ENCODE assay signal across 16 cellular contexts in the genomic region with DNA sequence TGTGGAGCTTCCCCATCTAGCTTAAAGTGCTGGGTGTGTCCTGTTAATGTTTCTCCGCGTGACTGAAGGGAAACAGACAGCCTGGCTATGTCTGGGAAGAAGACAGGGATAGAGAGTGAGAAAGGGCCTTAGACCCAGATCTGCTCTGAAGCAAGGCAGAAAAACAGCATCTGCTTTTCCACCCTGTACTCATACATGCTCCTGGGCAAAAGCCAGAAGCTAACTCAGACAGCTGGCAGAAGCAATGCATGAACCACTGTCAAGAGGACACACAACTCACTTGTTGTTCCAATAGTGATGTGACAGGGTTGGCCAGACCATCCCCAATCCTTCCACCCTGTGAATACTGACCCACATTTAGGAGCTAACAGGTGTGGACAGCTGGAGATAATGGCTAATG.
DNase-seq lines count a peak whose midpoint lies in the region; ATAC-seq and TF ChIP-seq lines count a peak whose summit lies in the region.
"Had no signal": no experiment of that assay in that cellular context is flagged by ENCODE, and none has a peak within 500 bp of the region (broad histone marks: within the 10 kb centered on the region; RNA-seq: fewer than 3 reads in every experiment).

No MANE protein-coding gene starts in this region.

- ATAC-seq in left lung (peak; percentile 59), PC-3 (no peak), GM19395 (IDR thresholded peaks at IDR 0.05; ENCODE audit: unreplicated experiment) (no peak)
- no peak for ATAC-seq in natural killer cell treated with Interleukin-12 subunit alpha and Interleukin-12 subunit beta and Interleukin-15 and Interleukin-18, amount 100 ng/mL, for 72 hours
- ATAC-seq: HepG2 had no signal

- H3K4me1 ChIP-seq in ectodermal cell (ENCODE audit: control insufficient read depth, insufficient read depth, low read length) (peaks cover 41% of the 10 kb centered on the region), left lung (peaks cover 0 to 9% of the 10 kb centered on the region in 2 donors), stomach smooth muscle (ENCODE audit: control insufficient read depth, insufficient read depth, low read length) (peaks cover 45% of the 10 kb centered on the region), PC-3 (ENCODE audit: insufficient read depth, low read length) (no peaks in the 10 kb centered on the region)

- H4K20me1 ChIP-seq in PC-3 (ENCODE audit: low read length): no peaks in the 10 kb centered on the region

- TF ChIP-seq CTCF in left lung (IDR thresholded peaks at IDR 0.05) (no peak), PC-3 (conservative IDR thresholded peaks at IDR 0.05; ENCODE audit: low read depth, low read length) (no peak)

- H3K4me2 ChIP-seq in PC-3 (ENCODE audit: low read length): no peak overlapping the region
- H3K4me2 ChIP-seq: PC-9 had no signal

- H3K9me2 ChIP-seq in PC-3 (replicated peaks; ENCODE audit: low read length): no peaks in the 10 kb centered on the region

- H3K9me3 ChIP-seq in ectodermal cell (ENCODE audit: control insufficient read depth, low read length) (no peaks in the 10 kb centered on the region), left lung (no peaks in the 10 kb centered on the region), stomach smooth muscle (ENCODE audit: control insufficient read depth in 2 of 2, low read length in 2 of 2) (no peaks in the 10 kb centered on the region), PC-3 (ENCODE audit: low read length) (no peaks in the 10 kb centered on the region)

- H3K4me1 Mint-ChIP-seq in natural killer cell treated with Interleukin-12 subunit alpha and Interleukin-12 subunit beta and Interleukin-15 and Interleukin-18, amount 100 ng/mL, for 72 hours (ENCODE audit: low read depth in 2 of 2): no peaks in the 10 kb centered on the region
- H3K4me1 Mint-ChIP-seq in immature natural killer cell: no peaks in the 10 kb centered on the region
- H3K4me1 Mint-ChIP-seq: naive B cell had no signal

- H3K4me3 Mint-ChIP-seq in natural killer cell treated with Interleukin-12 subunit alpha and Interleukin-12 subunit beta and Interleukin-15 and Interleukin-18, amount 100 ng/mL, for 72 hours: no peak overlapping the region
- no peak overlapping the region for H3K4me3 Mint-ChIP-seq in immature natural killer cell
- H3K4me3 Mint-ChIP-seq: naive B cell had no signal

- H3K27ac ChIP-seq in ectodermal cell (ENCODE audit: insufficient read depth, low read depth, low read length, poor library complexity, severe bottlenecking) (peak overlapping the region; percentile 9), left lung (no peak overlapping the region), stomach smooth muscle (ENCODE audit: low read length) (peak overlapping the region; percentile 76), PC-3 (ENCODE audit: low read length) (no peak overlapping the region)
- H3K27ac ChIP-seq: brain microvascular endothelial cell, PC-9 had no signal

- no peak overlapping the region for H3K9ac ChIP-seq in stomach smooth muscle (ENCODE audit: low read length in 2 of 2)
- H3K9ac ChIP-seq in PC-3 (ENCODE audit: low read length): no peak overlapping the region

- no peaks in the 10 kb centered on the region for H3K79me2 ChIP-seq in PC-3 (ENCODE audit: low read length)

- intact Hi-C loops in left lung (cut with DNase I) (no loop called here), PC-3 (cut with micrococcal nuclease) (no loop called here)

- in situ Hi-C loops in Caki2 (cut with HindIII; ENCODE audit: low pct_unique_long_range_greater_than_20kb, low sequenced_read_pairs): no loop called here

- H3K27me3 ChIP-seq in ectodermal cell (ENCODE audit: control insufficient read depth, insufficient read depth, low read length, poor library complexity, severe bottlenecking): no peaks in the 10 kb centered on the region
- H3K27me3 ChIP-seq in left lung: peaks cover 0 to 5% of the 10 kb centered on the region in 2 donors
- no peaks in the 10 kb centered on the region for H3K27me3 ChIP-seq in stomach smooth muscle (ENCODE audit: control insufficient read depth in 1 of 2, insufficient read depth in 2 of 2, low read length in 2 of 2)
- no peaks in the 10 kb centered on the region for H3K27me3 ChIP-seq in PC-3 (ENCODE audit: low read length)
- H3K27me3 ChIP-seq: brain microvascular endothelial cell had no signal

- H3K36me3 ChIP-seq in ectodermal cell (ENCODE audit: control insufficient read depth, insufficient read depth, low read length): peaks cover 5% of the 10 kb centered on the region
- no peaks in the 10 kb centered on the region for H3K36me3 ChIP-seq in left lung
- H3K36me3 ChIP-seq in stomach smooth muscle (ENCODE audit: control insufficient read depth in 2 of 2, insufficient read depth in 2 of 2, low read length in 2 of 2): peaks cover 0 to 4% of the 10 kb centered on the region in 2 donors
- H3K36me3 ChIP-seq in PC-3 (ENCODE audit: low read depth, low read length): no peaks in the 10 kb centered on the region
- H3K36me3 ChIP-seq: brain microvascular endothelial cell had no signal

- no peaks in the 10 kb centered on the region for H3F3A ChIP-seq in PC-3 (ENCODE audit: low read length, unreplicated experiment)

- POLR2A ChIA-PET in PC-3 (lab: Charles Lee; ENCODE audit: unreplicated experiment): no interaction called here

- H3K27me3 Mint-ChIP-seq in natural killer cell treated with Interleukin-12 subunit alpha and Interleukin-12 subunit beta and Interleukin-15 and Interleukin-18, amount 100 ng/mL, for 72 hours: peaks cover 31 to 54% of the 10 kb centered on the region in 2 donors
- H3K27me3 Mint-ChIP-seq in immature natural killer cell (ENCODE audit: low read depth in 3 of 3): peaks cover 3 to 8% (median 5%) of the 10 kb centered on the region in 3 donors

- H3K9me3 Mint-ChIP-seq in natural killer cell treated with Interleukin-12 subunit alpha and Interleukin-12 subunit beta and Interleukin-15 and Interleukin-18, amount 100 ng/mL, for 72 hours: no peaks in the 10 kb centered on the region
- peaks cover 0 to 2% (median 0%) of the 10 kb centered on the region in 6 donors for H3K9me3 Mint-ChIP-seq in immature natural killer cell

- H2AFZ ChIP-seq in PC-3 (ENCODE audit: low read length): no peak overlapping the region
- H2AFZ ChIP-seq: PC-9 had no signal

- WGBS in ectodermal cell, 2 experiments: 89 to 92% methylated on average over 2 of the region's 2 CpGs

- H3K36me3 Mint-ChIP-seq in natural killer cell treated with Interleukin-12 subunit alpha and Interleukin-12 subunit beta and Interleukin-15 and Interleukin-18, amount 100 ng/mL, for 72 hours: no peaks in the 10 kb centered on the region
- no peaks in the 10 kb centered on the region for H3K36me3 Mint-ChIP-seq in immature natural killer cell
- H3K36me3 Mint-ChIP-seq: naive B cell had no signal

- CTCF ChIA-PET in PC-3 (lab: Charles Lee): no interaction called here

- H3K27ac Mint-ChIP-seq in natural killer cell treated with Interleukin-12 subunit alpha and Interleukin-12 subunit beta and Interleukin-15 and Interleukin-18, amount 100 ng/mL, for 72 hours: no peak overlapping the region
- no peak overlapping the region for H3K27ac Mint-ChIP-seq in immature natural killer cell

- BruUV-seq in PC-3 (replicated peaks; lab: Mats Ljungman, UMichigan): no TSS peak

- H3K4me3 ChIP-seq in ectodermal cell (ENCODE audit: insufficient read depth, low read depth, low read length) (no peak overlapping the region), left lung (no peak overlapping the region), stomach smooth muscle (ENCODE audit: low read length in 2 of 2) (no peak overlapping the region), PC-3 (ENCODE audit: low read length) (no peak overlapping the region)
- H3K4me3 ChIP-seq: PC-9 had no signal

- peak; percentile 45 for DNase-seq in Caki2 (ENCODE audit: low read depth)
- no peak for DNase-seq in left lung
- DNase-seq in natural killer cell treated with Interleukin-12 subunit alpha and Interleukin-12 subunit beta and Interleukin-15 and Interleukin-18, amount 100 ng/mL, for 72 hours (ENCODE audit: low spot score): no peak
- no peak for DNase-seq in PC-3
- no peak for DNase-seq in immature natural killer cell
- DNase-seq: activated naive CD4-positive, alpha-beta T cell treated with Interleukin-2 at 50 U/mL for 16 hours; brain microvascular endothelial cell; effector memory CD4-positive, alpha-beta T cell; naive B cell; NCI-H226; PC-9; SW 1271 had no signal

Comparison
In these comparisons a context has a peak if more than half of its experiments do, and no peak if none do; other contexts are left out.
1. H3K27ac ChIP-seq: peak in ectodermal cell (single experiment) and stomach smooth muscle (single experiment); none in left lung (0 of 2) and PC-3 (single experiment).